ENCODE assay signal across 33 cellular contexts in the genomic region with DNA sequence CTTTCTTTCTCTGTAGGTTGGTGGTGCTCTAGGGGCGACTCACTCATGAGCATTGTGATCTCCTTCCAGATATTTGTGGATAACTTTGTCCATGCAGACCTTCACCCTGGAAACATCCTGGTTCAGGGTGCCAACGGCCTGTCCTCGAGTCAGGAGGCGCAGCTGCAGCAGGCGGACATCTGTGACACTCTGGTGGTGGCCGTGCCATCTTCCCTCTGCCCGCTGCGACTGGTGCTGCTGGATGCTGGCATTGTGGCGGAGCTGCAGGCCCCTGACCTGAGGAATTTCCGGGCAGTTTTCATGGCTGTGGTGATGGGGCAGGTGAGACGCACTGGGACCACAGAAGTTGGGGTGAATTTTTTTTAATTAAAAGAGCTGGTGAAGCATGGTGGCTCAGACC. TPM values are rescaled to one million over a fixed set of nuclear protein-coding genes. Genes with fewer than 3 reads are reported as not detected.
"Had no signal": no experiment of that assay in that cellular context is flagged by ENCODE, and none has a peak within 500 bp of the region (broad histone marks: within the 10 kb centered on the region; RNA-seq: fewer than 3 reads in every experiment).

No MANE protein-coding gene starts in this region.

- DNase-seq: hypothalamus; immature natural killer cell; kidney glomerular epithelial cell; left cardiac atrium; left ventricle myocardium superior; lower lobe of right lung; mammary epithelial cell; mesenchymal stem cell; naive B cell; natural killer cell; nephron progenitor cell; pancreas; retina; small intestine; stimulated activated CD4-positive, alpha-beta T cell treated with anti-CD3 and anti-CD28 coated beads, Interleukin-1b, Interleukin-23, amount 100 ng/mL, for 48 hours; stimulated activated CD4-positive, alpha-beta T cell treated with anti-CD3 and anti-CD28 coated beads, Interleukin-2, amount 100 ng/mL, for 48 hours; stimulated activated CD4-positive, alpha-beta T cell treated with anti-CD3 and anti-CD28 coated beads, Interleukin-4, amount 100 ng/mL, for 4 hours; stimulated activated CD8-positive, alpha-beta memory T cell treated with anti-CD3 and anti-CD28 coated beads, Interleukin-4, amount 100 ng/mL, for 48 hours; stimulated activated naive CD4-positive, alpha-beta T cell treated with Interleukin-2 at 50 U/mL for 16 hours; stimulated activated naive CD8-positive, alpha-beta T cell treated with anti-CD3 and anti-CD28 coated beads, Interleukin-15, amount 100 ng/mL, for 72 hours; testis; thyroid gland; transverse colon; upper lobe of left lung had no signal

- H3K36me3 ChIP-seq: neural progenitor cell had no signal

- H3K4me1 ChIP-seq: lower lobe of right lung, pancreas, prostate gland, testis, thyroid gland, transverse colon, upper lobe of left lung, vagina had no signal

- H3K9me3 Mint-ChIP-seq: immature natural killer cell; mesothelial cell of epicardium; naive B cell; natural killer cell; nephron progenitor cell; neural progenitor cell; stimulated activated memory B cell treated with anti-CD40 and anti-IgM and Interleukin-4, amounts not matched to agents 10 μg/mL and 1 μg/mL and 100 μg/mL, for 72 hours; stimulated activated naive CD8-positive, alpha-beta T cell treated with anti-CD3 and anti-CD28 coated beads, Interleukin-15, amount 100 ng/mL, for 72 hours had no signal

- ATAC-seq: left cardiac atrium; left lobe of liver; left ventricle myocardium superior; lower lobe of right lung; natural killer cell; pancreas; right cardiac atrium; sciatic nerve; stimulated activated memory B cell treated with anti-CD40 and anti-IgM and Interleukin-4, amounts not matched to agents 10 μg/mL and 1 μg/mL and 100 μg/mL, for 72 hours; stimulated activated naive CD8-positive, alpha-beta T cell treated with anti-CD3 and anti-CD28 coated beads, Interleukin-15, amount 100 ng/mL, for 72 hours had no signal

- H3K27ac ChIP-seq: lower lobe of right lung, neural progenitor cell, pancreas, prostate gland, testis, thyroid gland, transverse colon, upper lobe of left lung, vagina had no signal

- H3K4me3 ChIP-seq: lower lobe of right lung, neural progenitor cell, pancreas, prostate gland, testis, thyroid gland, transverse colon, upper lobe of left lung, vagina had no signal

- H3K27ac Mint-ChIP-seq: immature natural killer cell; mesothelial cell of epicardium; naive B cell; natural killer cell; nephron progenitor cell; neural progenitor cell; stimulated activated memory B cell treated with anti-CD40 and anti-IgM and Interleukin-4, amounts not matched to agents 10 μg/mL and 1 μg/mL and 100 μg/mL, for 72 hours; stimulated activated naive CD8-positive, alpha-beta T cell treated with anti-CD3 and anti-CD28 coated beads, Interleukin-15, amount 100 ng/mL, for 72 hours had no signal

- H3K9me3 ChIP-seq: lower lobe of right lung, pancreas, prostate gland, testis, thyroid gland, transverse colon, upper lobe of left lung, vagina had no signal

- H3K27me3 Mint-ChIP-seq: naive B cell; stimulated activated memory B cell treated with anti-CD40 and anti-IgM and Interleukin-4, amounts not matched to agents 10 μg/mL and 1 μg/mL and 100 μg/mL, for 72 hours; stimulated activated naive CD8-positive, alpha-beta T cell treated with anti-CD3 and anti-CD28 coated beads, Interleukin-15, amount 100 ng/mL, for 72 hours had no signal

- H3K4me3 Mint-ChIP-seq: immature natural killer cell; mesothelial cell of epicardium; naive B cell; natural killer cell; nephron progenitor cell; neural progenitor cell; stimulated activated memory B cell treated with anti-CD40 and anti-IgM and Interleukin-4, amounts not matched to agents 10 μg/mL and 1 μg/mL and 100 μg/mL, for 72 hours; stimulated activated naive CD8-positive, alpha-beta T cell treated with anti-CD3 and anti-CD28 coated beads, Interleukin-15, amount 100 ng/mL, for 72 hours had no signal

- H3K4me1 Mint-ChIP-seq: immature natural killer cell, mesothelial cell of epicardium had no signal

- H3K27me3 ChIP-seq: neural progenitor cell, pancreas, testis, thyroid gland, transverse colon, upper lobe of left lung, vagina had no signal

- H3K36me3 Mint-ChIP-seq: natural killer cell, neural progenitor cell had no signal

RNA-seq across cellular contexts. Expression of gene DENND2A, which starts 46.3 kb away (rescaled TPM):
- total RNA-seq: mononuclear cell had no signal
- polyA plus RNA-seq: immature natural killer cell had no signal
